12 cellular contexts compared by ENCODE assay signal in the genomic region with DNA sequence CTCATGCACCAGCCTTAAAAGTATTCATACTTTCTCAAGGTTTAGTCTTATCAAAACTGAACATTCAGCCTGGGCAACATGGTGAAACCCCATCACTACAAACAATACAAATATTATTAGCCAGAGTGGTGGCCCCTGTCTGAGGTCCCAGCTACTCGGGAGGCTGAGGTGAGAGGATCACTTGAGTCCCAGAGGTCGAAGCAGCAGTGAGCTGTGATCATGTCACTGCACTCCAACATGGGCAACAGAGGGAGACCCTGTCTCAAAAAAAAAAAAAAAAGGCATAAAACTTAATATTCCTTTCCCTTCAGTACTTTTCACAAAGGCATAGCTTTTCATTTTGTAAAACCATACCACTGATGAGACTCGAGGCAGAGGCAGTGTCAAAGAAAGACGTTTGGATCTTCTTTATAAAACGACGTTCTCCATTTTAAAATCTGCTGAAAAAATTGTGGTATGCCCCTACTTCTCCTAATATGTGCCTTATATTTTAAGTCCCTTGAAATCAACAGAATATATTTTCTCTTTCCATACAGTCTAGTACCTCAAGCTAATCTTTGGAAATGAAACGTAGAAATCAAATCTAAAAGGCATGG. TPM values are rescaled to one million over a fixed set of nuclear protein-coding genes. Genes with fewer than 3 reads are reported as not detected.
DNase-seq lines count a peak whose midpoint lies in the region; TF ChIP-seq lines count a peak whose summit lies in the region.
"Had no signal": no experiment of that assay in that cellular context is flagged by ENCODE, and none has a peak within 500 bp of the region (broad histone marks: within the 10 kb centered on the region; RNA-seq: fewer than 3 reads in every experiment).

No MANE protein-coding gene starts in this region.

- peak overlapping the region; percentile 57; the same call in 1 of the 2 replicates for H3K4me3 ChIP-seq in Caco-2 (ENCODE audit: low read depth, low read length)
- peak overlapping the region in 1 of 2 experiments; percentile 90 for H3K4me3 ChIP-seq in mesenchymal stem cell (ENCODE audit: insufficient read depth in 1 of 2, low read depth in 1 of 2, low read length in 2 of 2)
- H3K4me3 ChIP-seq in testis: no peak overlapping the region

- H2BK15ac ChIP-seq in mesenchymal stem cell (ENCODE audit: low read depth, poor library complexity, severe bottlenecking): no peak overlapping the region

- no peak overlapping the region for H3K4me2 ChIP-seq in mesenchymal stem cell (ENCODE audit: low read length, poor library complexity, severe bottlenecking)

- in situ Hi-C loops in KBM-7 (cut with MboI; ENCODE audit: low pct_unique_long_range_greater_than_20kb, low sequenced_read_pairs): no loop called here

- H3K14ac ChIP-seq in mesenchymal stem cell (ENCODE audit: low read length in 2 of 2): no peak overlapping the region

- H3K4me3 Mint-ChIP-seq in Caco-2 (ENCODE audit: unreplicated experiment): peak overlapping the region; percentile 92
- peak overlapping the region; percentile 91 for H3K4me3 Mint-ChIP-seq in activated T-helper 2 cell treated with anti-CD3 and anti-CD28 coated beads, Interferon-gamma antibody, Interleukin-2, Interleukin-4, amounts not matched to agents 10 μg/mL and 5 μg/mL and 100 μg/mL, durations not matched to agents 14 hours and 24 hours and 36 hours (ENCODE audit: low read depth)

- peak overlapping the region; percentile 94 for H3K27ac Mint-ChIP-seq in Caco-2 (ENCODE audit: unreplicated experiment)
- H3K27ac Mint-ChIP-seq in activated T-helper 2 cell treated with anti-CD3 and anti-CD28 coated beads, Interferon-gamma antibody, Interleukin-2, Interleukin-4, amounts not matched to agents 10 μg/mL and 5 μg/mL and 100 μg/mL, durations not matched to agents 14 hours and 24 hours and 36 hours: peak overlapping the region; percentile 93

- TF ChIP-seq CTCF in Caco-2 (IDR thresholded peaks at IDR 0.05; ENCODE audit: insufficient read depth in 1 of 2, low read depth in 1 of 2, low read length in 1 of 2, severe bottlenecking in 1 of 2, unreplicated experiment in 1 of 2) (no peak), testis (IDR thresholded peaks at IDR 0.05) (no peak)

- peaks cover 12% of the 10 kb centered on the region; the same call in 1 of the 2 replicates for H3K4me1 ChIP-seq in Caco-2
- H3K4me1 ChIP-seq in mesenchymal stem cell (ENCODE audit: control insufficient read depth, insufficient read depth, low read depth, low read length): no peaks in the 10 kb centered on the region
- H3K4me1 ChIP-seq in testis: peaks cover 9% of the 10 kb centered on the region

- no peak overlapping the region for H2BK12ac ChIP-seq in mesenchymal stem cell (ENCODE audit: low read length in 2 of 2)

- H2BK5ac ChIP-seq in mesenchymal stem cell (ENCODE audit: low read depth, low read length, poor library complexity, severe bottlenecking): no peak overlapping the region

- no peak overlapping the region for H4K91ac ChIP-seq in mesenchymal stem cell (ENCODE audit: low read length)

- BruUV-seq in Caco-2 (replicated peaks; lab: Mats Ljungman, UMichigan): no TSS peak

- no peak for TF ChIP-seq POLR2A in testis (IDR thresholded peaks at IDR 0.05)

- H3K36me3 ChIP-seq in Caco-2 (ENCODE audit: control insufficient read depth, insufficient read depth, low read length): no peaks in the 10 kb centered on the region
- H3K36me3 ChIP-seq in mesenchymal stem cell (ENCODE audit: control insufficient read depth in 1 of 2, insufficient read depth in 2 of 2, low read depth in 1 of 2, low read length in 2 of 2): peaks cover 2 to 3% of the 10 kb centered on the region in 2 experiments
- no peaks in the 10 kb centered on the region for H3K36me3 ChIP-seq in testis (ENCODE audit: low read depth, missing control alignments)
- H3K36me3 ChIP-seq: transverse colon had no signal

- no peak overlapping the region for H3K18ac ChIP-seq in mesenchymal stem cell (ENCODE audit: low read depth in 1 of 2, low read length in 2 of 2)

- H3K4me1 Mint-ChIP-seq in Caco-2 (ENCODE audit: low read depth, unreplicated experiment): peaks cover 9% of the 10 kb centered on the region
- H3K4me1 Mint-ChIP-seq in activated T-helper 2 cell treated with anti-CD3 and anti-CD28 coated beads, Interferon-gamma antibody, Interleukin-2, Interleukin-4, amounts not matched to agents 10 μg/mL and 5 μg/mL and 100 μg/mL, durations not matched to agents 14 hours and 24 hours and 36 hours (ENCODE audit: low read depth): peaks cover 33% of the 10 kb centered on the region

- intact Hi-C loops in Caco-2 (cut with micrococcal nuclease; ENCODE audit: unreplicated experiment) (no loop called here), testis (cut with DNase I; ENCODE audit: low total_unique reads) (no loop called here)
- intact Hi-C loops in activated T-helper 2 cell treated with anti-CD3 and anti-CD28 coated beads, Interferon-gamma antibody, Interleukin-2, Interleukin-4, amounts not matched to agents 10 μg/mL and 5 μg/mL and 100 μg/mL, durations not matched to agents 14 hours and 24 hours and 36 hours (cut with micrococcal nuclease): no loop called here

- H2BK120ac ChIP-seq in mesenchymal stem cell (ENCODE audit: low read depth, low read length): no peak overlapping the region

- H3K27me3 Mint-ChIP-seq in Caco-2 (ENCODE audit: insufficient read depth, unreplicated experiment): no peaks in the 10 kb centered on the region
- no peaks in the 10 kb centered on the region for H3K27me3 Mint-ChIP-seq in activated T-helper 2 cell treated with anti-CD3 and anti-CD28 coated beads, Interferon-gamma antibody, Interleukin-2, Interleukin-4, amounts not matched to agents 10 μg/mL and 5 μg/mL and 100 μg/mL, durations not matched to agents 14 hours and 24 hours and 36 hours (ENCODE audit: low read depth)

- H3K9me3 ChIP-seq in Caco-2 (no peaks in the 10 kb centered on the region), mesenchymal stem cell (ENCODE audit: control insufficient read depth, low read length) (no peaks in the 10 kb centered on the region), testis (no peaks in the 10 kb centered on the region)
- H3K9me3 ChIP-seq: transverse colon had no signal

- POLR2A ChIA-PET in Caco-2 (lab: Charles Lee): interaction anchor here (0.6 to 0.7 kb wide), 2 partner anchors 10 kb away, joined by 3 to 9 read pairs; a partner anchor contains a TSS

- H3K27ac ChIP-seq in mesenchymal stem cell (ENCODE audit: low read length, poor library complexity, severe bottlenecking) (no peak overlapping the region), testis (no peak overlapping the region)
- H3K27ac ChIP-seq: transverse colon had no signal

- no peaks in the 10 kb centered on the region for H3K9me3 Mint-ChIP-seq in Caco-2 (ENCODE audit: unreplicated experiment)
- H3K9me3 Mint-ChIP-seq in activated T-helper 2 cell treated with anti-CD3 and anti-CD28 coated beads, Interferon-gamma antibody, Interleukin-2, Interleukin-4, amounts not matched to agents 10 μg/mL and 5 μg/mL and 100 μg/mL, durations not matched to agents 14 hours and 24 hours and 36 hours: no peaks in the 10 kb centered on the region

- WGBS in mesenchymal stem cell: 86% methylated on average over 6 of the region's 7 CpGs
- WGBS in testis, 2 donors: 66 to 72% methylated on average over 7 of the region's 7 CpGs

- DNase-seq in Caco-2 (no peak), KBM-7 (peak; percentile 31), mesenchymal stem cell (no peak), NCI-H2029 (lab: John Stamatoyannopoulos, UW) (no peak), NCI-H2081 (lab: John Stamatoyannopoulos, UW) (no peak), testis (no peak)
- DNase-seq in activated T-helper 2 cell treated with anti-CD3 and anti-CD28 coated beads, Interferon-gamma antibody, Interleukin-2, Interleukin-4, amounts not matched to agents 10 μg/mL and 5 μg/mL and 100 μg/mL, durations not matched to agents 14 hours and 24 hours and 36 hours (ENCODE audit: low spot score): no peak
- no peak for DNase-seq in activated CD4-positive, CD25-positive, alpha-beta regulatory T cell treated with anti-CD3 and anti-CD28 coated beads, Interleukin-2, amount 50 U/mL, for 72 hours
- DNase-seq: activated CD4-positive, alpha-beta T cell treated with anti-CD3 and anti-CD28 coated beads for 1 hour; EL; NCI-H510A; transverse colon had no signal

- peaks cover 9% of the 10 kb centered on the region for H3K79me1 ChIP-seq in mesenchymal stem cell (replicated peaks; ENCODE audit: low read length, poor library complexity, severe bottlenecking)

- H3K4ac ChIP-seq in mesenchymal stem cell (ENCODE audit: low read depth in 1 of 2, low read length in 2 of 2): no peak overlapping the region

- CTCF ChIA-PET in Caco-2 (lab: Charles Lee): no interaction called here

- H3K23ac ChIP-seq in mesenchymal stem cell (ENCODE audit: low read length in 2 of 2): no peak overlapping the region

- no peak overlapping the region for H2AFZ ChIP-seq in mesenchymal stem cell (ENCODE audit: low read depth, low read length)

- H3K27me3 ChIP-seq in Caco-2 (replicated peaks; ENCODE audit: control insufficient read depth, insufficient read depth, low read length): no peaks in the 10 kb centered on the region
- no peaks in the 10 kb centered on the region for H3K27me3 ChIP-seq in mesenchymal stem cell (ENCODE audit: control insufficient read depth in 1 of 2, insufficient read depth in 1 of 2, low read length in 2 of 2)
- H3K27me3 ChIP-seq in testis: no peaks in the 10 kb centered on the region
- H3K27me3 ChIP-seq: transverse colon had no signal

- no peak overlapping the region for H4K8ac ChIP-seq in mesenchymal stem cell (ENCODE audit: low read length)

- H3K9ac ChIP-seq in mesenchymal stem cell (ENCODE audit: low read length): peak overlapping the region; percentile 91

- H3K36me3 Mint-ChIP-seq in Caco-2 (ENCODE audit: insufficient read depth, unreplicated experiment): peaks cover 23% of the 10 kb centered on the region
- H3K36me3 Mint-ChIP-seq in activated T-helper 2 cell treated with anti-CD3 and anti-CD28 coated beads, Interferon-gamma antibody, Interleukin-2, Interleukin-4, amounts not matched to agents 10 μg/mL and 5 μg/mL and 100 μg/mL, durations not matched to agents 14 hours and 24 hours and 36 hours (ENCODE audit: low read depth): peaks cover 17% of the 10 kb centered on the region

- H2AK5ac ChIP-seq in mesenchymal stem cell (ENCODE audit: low read length, severe bottlenecking): no peak overlapping the region

RNA-seq across cellular contexts. Expression of a gene that starts 1.9 kb away (rescaled TPM):
- total RNA-seq in Caco-2 (2022) (17.3 and 17.7 TPM in 2 replicates), testis (10 to 100 TPM; 50.2 to 73.0 TPM)
- total RNA-seq in activated T-helper 2 cell treated with anti-CD3 and anti-CD28 coated beads, Interferon-gamma antibody, Interleukin-2, Interleukin-4, amounts not matched to agents 10 μg/mL and 5 μg/mL and 100 μg/mL, durations not matched to agents 14 hours and 24 hours and 36 hours: 13.7 and 16.4 TPM in 2 replicates
- 3.4 TPM for polyA plus RNA-seq in mesenchymal stem cell (2013, experiment 1 of 2)
- polyA plus RNA-seq in mesenchymal stem cell (2013, experiment 2 of 2): 3.3 TPM
- polyA plus RNA-seq in testis (ENCODE audit: insufficient read depth, low read depth, low replicate concordance): 34.7 TPM

RNA-seq across cellular contexts. Expression of a gene that starts 9.8 kb away (rescaled TPM):
- total RNA-seq in Caco-2 (2022) (61.7 and 65.0 TPM in 2 replicates), testis (10 to 100 TPM; 16.8 to 18.3 TPM)
- 26.1 and 26.4 TPM in 2 replicates for total RNA-seq in activated T-helper 2 cell treated with anti-CD3 and anti-CD28 coated beads, Interferon-gamma antibody, Interleukin-2, Interleukin-4, amounts not matched to agents 10 μg/mL and 5 μg/mL and 100 μg/mL, durations not matched to agents 14 hours and 24 hours and 36 hours
- polyA plus RNA-seq in mesenchymal stem cell (2013, experiment 1 of 2): 16.9 TPM
- polyA plus RNA-seq in mesenchymal stem cell (2013, experiment 2 of 2): 17.3 TPM
- 9.4 TPM for polyA plus RNA-seq in testis (ENCODE audit: insufficient read depth, low read depth, low replicate concordance)
